In the genomic region with DNA sequence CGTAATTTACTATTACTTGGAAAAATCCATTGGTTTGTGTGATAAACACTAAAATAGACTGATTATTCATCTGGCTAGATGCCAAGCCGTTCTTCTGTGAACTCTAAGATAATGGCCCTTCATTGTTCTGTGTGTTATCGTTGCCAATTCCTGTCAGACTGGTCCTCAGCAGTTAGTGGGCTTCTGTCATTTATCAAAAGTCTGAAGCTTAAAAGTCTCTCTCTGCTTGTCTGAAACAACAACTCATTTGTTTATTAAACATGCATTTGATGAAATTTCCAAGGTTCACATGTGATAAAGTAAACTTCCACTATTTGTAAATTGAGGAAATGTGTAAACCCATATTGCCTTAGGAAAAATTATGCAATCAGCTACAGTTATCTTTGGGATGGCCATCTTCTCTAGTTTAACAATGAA, we compare ENCODE assay signal across 12 cellular contexts. TPM values are rescaled to one million over a fixed set of nuclear protein-coding genes. Genes with fewer than 3 reads are reported as not detected.
A peak's percentile ranks its signal among the peaks of the same experiment; 100 is the strongest.
DNase-seq lines count a peak whose midpoint lies in the region; ATAC-seq, FAIRE-seq and TF ChIP-seq lines count a peak whose summit lies in the region.
"Had no signal": no experiment of that assay in that cellular context is flagged by ENCODE, and none has a peak within 500 bp of the region (broad histone marks: within the 10 kb centered on the region; RNA-seq: fewer than 3 reads in every experiment).

No MANE protein-coding gene starts in this region.

- POLR2A ChIA-PET in A673 (lab: Charles Lee; ENCODE audit: low non-redundant PET), result no interaction called here
- POLR2A ChIA-PET in PC-9 (lab: Charles Lee; ENCODE audit: unreplicated experiment), result no interaction called here

- no peaks in the 10 kb centered on the region for H3K79me2 ChIP-seq in PC-9 (ENCODE audit: low read depth)

- no peak overlapping the region for H3K4me3 ChIP-seq in A673 (ENCODE audit: low read depth, low read length, poor library complexity, severe bottlenecking)
- no peak overlapping the region for H3K4me3 ChIP-seq in PC-9
- H3K4me3 ChIP-seq: lung, tibial nerve had no signal

- H3K27ac ChIP-seq in A673 (ENCODE audit: low read depth, low read length, poor library complexity, severe bottlenecking) (no peak overlapping the region), PC-9 (no peak overlapping the region)
- H3K27ac ChIP-seq: tibial nerve had no signal

- TF ChIP-seq CTCF in A673 (conservative IDR thresholded peaks at IDR 0.05; ENCODE audit: low read depth, low read length), result no peak
- TF ChIP-seq CTCF in PC-9 (conservative IDR thresholded peaks at IDR 0.05), result no peak

- intact Hi-C loops in A673 (cut with micrococcal nuclease; ENCODE audit: unreplicated experiment) (no loop called here), PC-9 (cut with micrococcal nuclease; ENCODE audit: unreplicated experiment) (loop anchor here (2.0 kb wide), 1 partner anchor 19 kb away; no protein-coding TSS in a partner anchor)

- BruUV-seq in A673 (replicated peaks; lab: Mats Ljungman, UMichigan), result no TSS peak
- no TSS peak for BruUV-seq in PC-9 (replicated peaks; lab: Mats Ljungman, UMichigan)

- H3K4me1 ChIP-seq in A673 (ENCODE audit: insufficient read depth, low read length, poor library complexity, severe bottlenecking) (peaks cover 31% of the 10 kb centered on the region), PC-9 (replicated peaks; ENCODE audit: insufficient read depth) (peaks cover 33% of the 10 kb centered on the region)

- no peaks in the 10 kb centered on the region for H3K27me3 ChIP-seq in A673 (replicated peaks; ENCODE audit: insufficient read depth, low read depth, low read length, poor library complexity)
- H3K27me3 ChIP-seq in PC-9 (ENCODE audit: insufficient read depth, low read depth), result no peaks in the 10 kb centered on the region
- H3K27me3 ChIP-seq: tibial nerve had no signal

- H2AFZ ChIP-seq in PC-9, result no peak overlapping the region

- CTCF ChIA-PET in A673 (lab: Charles Lee), result no interaction called here
- CTCF ChIA-PET in PC-9 (lab: Charles Lee), result no interaction called here

- H3K9me3 ChIP-seq in A673 (ENCODE audit: low read depth, low read length, poor library complexity, severe bottlenecking) (no peaks in the 10 kb centered on the region), PC-9 (ENCODE audit: insufficient read depth, low read depth) (peaks cover 4% of the 10 kb centered on the region)
- H3K9me3 ChIP-seq: tibial nerve had no signal

- DNase-seq in A673 (ENCODE audit: low spot score) (peak; percentile 87), NCI-H1092 (lab: John Stamatoyannopoulos, UW) (peak; percentile 58), PC-9 (peak in 1 of 2 experiments; percentile 43), frontal cortex (ENCODE audit: low spot score in 2 of 2) (peak; percentile 26 to 27), dedifferentiated amniotic fluid mesenchymal stem cell (ENCODE audit: extremely low spot score) (no peak), DMS114 treated with DMSO at 0.1 percent for 48 hours (lab: John Stamatoyannopoulos, UW; ENCODE audit: unreplicated experiment) (no peak)
- DNase-seq: activated T-cell treated with anti-CD3 and anti-CD28 coated beads, Interleukin-2, amount 50 U/mL, for 24 hours; AML-193 had no signal

- no peak for ATAC-seq in HG02852 (IDR thresholded peaks at IDR 0.05; ENCODE audit: unreplicated experiment)
- no peak for ATAC-seq in GM19467 (IDR thresholded peaks at IDR 0.05; ENCODE audit: unreplicated experiment)

- H3F3A ChIP-seq in PC-9 (ENCODE audit: insufficient read depth, low read depth), result peaks cover 8% of the 10 kb centered on the region; the same call in 1 of the 2 replicates

- FAIRE-seq in frontal cortex (lab: Jason Lieb, UNC), result peak; percentile 82

- H3K36me3 ChIP-seq in A673 (ENCODE audit: insufficient read depth, low read length, poor library complexity, severe bottlenecking) (no peaks in the 10 kb centered on the region), PC-9 (ENCODE audit: low read depth) (no peaks in the 10 kb centered on the region)
- H3K36me3 ChIP-seq: tibial nerve had no signal

- peak overlapping the region; percentile 4; the same call in 1 of the 2 replicates for H3K4me2 ChIP-seq in PC-9

- no peaks in the 10 kb centered on the region for H4K20me1 ChIP-seq in PC-9 (ENCODE audit: insufficient read depth)

- H3K9me2 ChIP-seq in PC-9 (ENCODE audit: insufficient read depth), result peaks cover 10% of the 10 kb centered on the region; the same call in 1 of the 2 replicates

RNA-seq across cellular contexts. Expression of gene RDX, which starts 21.1 kb away (rescaled TPM):
- total RNA-seq in A673 (2021) (381 and 395 TPM in 2 replicates), PC-9 (2021) (143 and 196 TPM in 2 replicates), frontal cortex (86.0 TPM)

Comparison
In these comparisons a context has a peak if more than half of its experiments do, and no peak if none do; other contexts are left out.
1. DNase-seq: peak in A673 (single experiment), NCI-H1092 (single experiment) and frontal cortex (2 of 2); none in dedifferentiated amniotic fluid mesenchymal stem cell (single experiment) and DMS114 treated with DMSO at 0.1 percent for 48 hours (single experiment).